Comparison of ENCODE assay signal across 9 cellular contexts in genomic region chr12:96094201-96094600, GRCh38. TPM values are rescaled to one million over a fixed set of nuclear protein-coding genes. Genes with fewer than 3 reads are reported as not detected.
DNase-seq lines count a peak whose midpoint lies in the region; ATAC-seq and TF ChIP-seq lines count a peak whose summit lies in the region.
"Had no signal": no experiment of that assay in that cellular context is flagged by ENCODE, and none has a peak within 500 bp of the region (broad histone marks: within the 10 kb centered on the region; RNA-seq: fewer than 3 reads in every experiment).

No MANE protein-coding gene starts in this region.

- no peaks in the 10 kb centered on the region for H3K9me3 ChIP-seq in neutrophil

- no peaks in the 10 kb centered on the region for H3K36me3 ChIP-seq in neutrophil

- no peaks in the 10 kb centered on the region for H3K27me3 ChIP-seq in neutrophil

- H3K4me1 ChIP-seq in neutrophil (ENCODE audit: control insufficient read depth in 1 of 2, insufficient read depth in 1 of 2, low read depth in 1 of 2, low read length in 1 of 2): peaks cover 9 to 14% of the 10 kb centered on the region in 2 experiments

- H3K27ac Mint-ChIP-seq in activated T-helper 17 cell treated with anti-CD3 and anti-CD28 coated beads, Interleukin-2, amount 50 U/mL, for 72 hours: peak overlapping the region; percentile 53

- no peaks in the 10 kb centered on the region for H3K36me3 Mint-ChIP-seq in activated T-helper 17 cell treated with anti-CD3 and anti-CD28 coated beads, Interleukin-2, amount 50 U/mL, for 72 hours (ENCODE audit: low read depth)

- peaks cover 19% of the 10 kb centered on the region for H3K4me1 Mint-ChIP-seq in activated T-helper 17 cell treated with anti-CD3 and anti-CD28 coated beads, Interleukin-2, amount 50 U/mL, for 72 hours

- peak overlapping the region; percentile 7 for H3K27ac ChIP-seq in neutrophil
- H3K27ac ChIP-seq: HL-60 had no signal

- H3K4me3 Mint-ChIP-seq in activated T-helper 17 cell treated with anti-CD3 and anti-CD28 coated beads, Interleukin-2, amount 50 U/mL, for 72 hours: peak overlapping the region; percentile 48

- TF ChIP-seq CTCF in neutrophil (IDR thresholded peaks at IDR 0.05): no peak

- no peaks in the 10 kb centered on the region for H3K9me3 Mint-ChIP-seq in activated T-helper 17 cell treated with anti-CD3 and anti-CD28 coated beads, Interleukin-2, amount 50 U/mL, for 72 hours

- H3K27me3 Mint-ChIP-seq in activated T-helper 17 cell treated with anti-CD3 and anti-CD28 coated beads, Interleukin-2, amount 50 U/mL, for 72 hours: no peaks in the 10 kb centered on the region

- DNase-seq in SIG-M5 treated with dmso at 0.1 percent for 504 hours (lab: John Stamatoyannopoulos, UW; ENCODE audit: unreplicated experiment) (peak; percentile 40), SIG-M5 (lab: John Stamatoyannopoulos, UW) (no peak), NCI-H187 (lab: John Stamatoyannopoulos, UW) (peak; percentile 8 to 24), NOMO-1 treated with DMSO at 0.1 percent for 48 hours (lab: John Stamatoyannopoulos, UW; ENCODE audit: unreplicated experiment) (no peak)

- H3K4me3 ChIP-seq in neutrophil (ENCODE audit: low read depth in 1 of 2, low read length in 1 of 2): no peak overlapping the region

- ATAC-seq in activated T-helper 17 cell treated with anti-CD3 and anti-CD28 coated beads, Interleukin-2, amount 50 U/mL, for 72 hours (replicated peaks): peak; percentile 58
- no peak for ATAC-seq in HG02840 (IDR thresholded peaks at IDR 0.05; ENCODE audit: low FRiP score, unreplicated experiment)
- no peak for ATAC-seq in HG03108 (IDR thresholded peaks at IDR 0.05; ENCODE audit: unreplicated experiment)

RNA-seq across cellular contexts. Expression of gene LTA4H, which starts 58.8 kb away (rescaled TPM):
- total RNA-seq in activated T-helper 17 cell treated with anti-CD3 and anti-CD28 coated beads, Interleukin-2, amount 50 U/mL, for 72 hours: 100 to 1,000 TPM in 1 of 2 donors, 10 to 100 TPM in 1; 95.4 to 127 TPM

Comparison
In these comparisons a context has a peak if more than half of its experiments do, and no peak if none do; other contexts are left out.
1. DNase-seq: peak in SIG-M5 treated with dmso at 0.1 percent for 504 hours (single experiment) and NCI-H187 (2 of 2); none in SIG-M5 (single experiment) and NOMO-1 treated with DMSO at 0.1 percent for 48 hours (single experiment).